In the genomic region with DNA sequence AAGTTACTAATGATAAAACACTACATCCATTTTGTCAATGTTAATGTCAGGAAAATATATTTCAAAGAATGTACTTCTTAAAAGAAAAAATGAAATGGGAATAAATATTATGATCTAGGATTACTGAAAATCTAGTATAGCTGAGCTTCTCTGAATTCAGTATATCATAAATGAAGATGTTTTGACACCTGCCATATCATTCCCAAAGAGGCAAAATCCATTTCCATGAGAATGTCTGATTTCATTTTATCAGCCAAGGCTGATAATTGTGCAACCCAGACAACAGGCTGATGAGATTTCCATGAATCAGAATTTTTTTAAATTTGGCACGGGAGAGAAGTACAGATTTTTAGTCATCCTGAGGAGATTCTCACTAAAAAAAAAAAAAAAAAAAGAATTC, we compare ENCODE assay signal across 28 cellular contexts.
"Had no signal": no experiment of that assay in that cellular context is flagged by ENCODE, and none has a peak within 500 bp of the region (broad histone marks: within the 10 kb centered on the region; RNA-seq: fewer than 3 reads in every experiment).

No MANE protein-coding gene starts in this region.

- H3K4me1 ChIP-seq: ascending aorta had no signal

- H3K4me3 ChIP-seq: ascending aorta, cardiac muscle cell had no signal

- DNase-seq: activated B cell treated with CpG ODN at 0.5 μM for 24 hours; activated CD4-positive, alpha-beta memory T cell treated with anti-CD3 and anti-CD28 coated beads, Interleukin-2, amount 10 ng/mL, durations not matched to agents 7 days and 5 days; activated CD4-positive, alpha-beta T cell treated with anti-CD3 and anti-CD28 coated beads for 4 hours; activated CD4-positive, alpha-beta T cell treated with anti-CD3 and anti-CD28 coated beads, Interleukin-2, amount 10 ng/mL, durations not matched to agents 24 days and 14 days; activated CD4-positive, alpha-beta T cell treated with anti-CD3 and anti-CD28 coated beads, Interleukin-2, amount 50 U/mL, for 1 hour; activated CD4-positive, alpha-beta T cell treated with anti-CD3 and anti-CD28 coated beads, Interleukin-2, amount 50 U/mL, for 4 hours; activated CD4-positive, CD25-positive, alpha-beta regulatory T cell treated with anti-CD3 and anti-CD28 coated beads, Interleukin-2, amount 50 U/mL, for 72 hours; activated CD8-positive, alpha-beta memory T cell treated with anti-CD3 and anti-CD28 coated beads for 24 hours; activated CD8-positive, alpha-beta memory T cell treated with anti-CD3 and anti-CD28 coated beads, Interleukin-2, amount 10 ng/mL, durations not matched to agents 7 days and 5 days; activated CD8-positive, alpha-beta memory T cell treated with anti-CD3 and anti-CD28 coated beads, Interleukin-2, amount 50 U/mL, for 48 hours; activated CD8-positive, alpha-beta T cell treated with anti-CD3 and anti-CD28 coated beads, Interleukin-2, amount 10 ng/mL, durations not matched to agents 7 days and 5 days; activated effector memory CD4-positive, alpha-beta T cell treated with Interleukin-2 at 50 U/mL for 16 hours; activated gamma-delta T cell; activated naive CD4-positive, alpha-beta T cell treated with anti-CD3 and anti-CD28 coated beads, Interleukin-2, amount 10 ng/mL, durations not matched to agents 7 days and 5 days; activated naive CD4-positive, alpha-beta T cell treated with Interleukin-2 at 50 U/mL for 16 hours; activated naive CD8-positive, alpha-beta T cell treated with anti-CD3 and anti-CD28 coated beads, Interleukin-2, amount 10 ng/mL, durations not matched to agents 7 days and 5 days; activated naive CD8-positive, alpha-beta T cell treated with anti-CD3 and anti-CD28 coated beads, Interleukin-2, amount 50 U/mL, for 24 hours; activated T-cell treated with anti-CD3 and anti-CD28 coated beads, Interleukin-2, amount 50 U/mL, for 24 hours; activated T-cell treated with anti-CD3 and anti-CD28 coated beads, Interleukin-2, amount 50 U/mL, for 48 hours; amygdala; anterior cingulate cortex; T-cell; T-helper 17 cell had no signal

- H3K27ac ChIP-seq: ascending aorta, cardiac muscle cell, VCaP had no signal

- FAIRE-seq: bronchial epithelial cell, TTC549 had no signal

- H3K27me3 ChIP-seq: ascending aorta, cardiac muscle cell had no signal
